ENCODE assay signal across 19 cellular contexts in genomic region chr12:25372002-25372401, GRCh38.
"Had no signal": no experiment of that assay in that cellular context is flagged by ENCODE, and none has a peak within 500 bp of the region (broad histone marks: within the 10 kb centered on the region; RNA-seq: fewer than 3 reads in every experiment).

No MANE protein-coding gene starts in this region.

- H3K27me3 ChIP-seq: heart left ventricle, right atrium auricular region, stomach, transverse colon had no signal

- H3K27me3 Mint-ChIP-seq: central memory CD8-positive, alpha-beta T cell; dendritic cell treated with granulocyte-macrophage colony-stimulating factor and Interleukin-4, amounts not matched to agents 40 ng/mL and 50 ng/mL, for 4 days; effector memory CD8-positive, alpha-beta T cell; naive thymus-derived CD4-positive, alpha-beta T cell had no signal

- H3K4me1 Mint-ChIP-seq: central memory CD8-positive, alpha-beta T cell had no signal

- H3K9me3 Mint-ChIP-seq: central memory CD8-positive, alpha-beta T cell; dendritic cell treated with granulocyte-macrophage colony-stimulating factor and Interleukin-4, amounts not matched to agents 40 ng/mL and 50 ng/mL, for 4 days; effector memory CD8-positive, alpha-beta T cell; naive thymus-derived CD4-positive, alpha-beta T cell had no signal

- H3K27ac ChIP-seq: heart left ventricle, right atrium auricular region, stomach, thoracic aorta, transverse colon had no signal

- ATAC-seq: effector memory CD8-positive, alpha-beta T cell; heart left ventricle; left colon; left ventricle myocardium superior; naive thymus-derived CD4-positive, alpha-beta T cell had no signal

- H3K9me3 ChIP-seq: heart left ventricle, right atrium auricular region, stomach, thoracic aorta, transverse colon had no signal

- H3K4me2 ChIP-seq: smooth muscle cell had no signal

- H3K27ac Mint-ChIP-seq: dendritic cell treated with granulocyte-macrophage colony-stimulating factor and Interleukin-4, amounts not matched to agents 40 ng/mL and 50 ng/mL, for 4 days; effector memory CD8-positive, alpha-beta T cell; nephron progenitor cell had no signal

- DNase-seq: effector memory CD8-positive, alpha-beta T cell; foreskin melanocyte; heart left ventricle; hippocampal formation; left colon; left ventricle myocardium superior; mesendoderm; naive thymus-derived CD4-positive, alpha-beta T cell; nephron progenitor cell; stimulated activated CD4-positive, alpha-beta T cell treated with anti-CD3 and anti-CD28 coated beads, Interleukin-2, amount 100 ng/mL, for 48 hours; stomach; substantia nigra; transverse colon had no signal

- H3K36me3 ChIP-seq: heart left ventricle, right atrium auricular region, stomach, thoracic aorta, transverse colon had no signal

- H3K4me1 ChIP-seq: right atrium auricular region, stomach, transverse colon had no signal

- H3K4me3 Mint-ChIP-seq: central memory CD8-positive, alpha-beta T cell; dendritic cell treated with granulocyte-macrophage colony-stimulating factor and Interleukin-4, amounts not matched to agents 40 ng/mL and 50 ng/mL, for 4 days; effector memory CD8-positive, alpha-beta T cell; naive thymus-derived CD4-positive, alpha-beta T cell; nephron progenitor cell had no signal

- H3K4me3 ChIP-seq: heart left ventricle, lung, right atrium auricular region, smooth muscle cell, stomach, thoracic aorta, transverse colon had no signal
